ENCODE assay signal across 8 cellular contexts in the genomic region with DNA sequence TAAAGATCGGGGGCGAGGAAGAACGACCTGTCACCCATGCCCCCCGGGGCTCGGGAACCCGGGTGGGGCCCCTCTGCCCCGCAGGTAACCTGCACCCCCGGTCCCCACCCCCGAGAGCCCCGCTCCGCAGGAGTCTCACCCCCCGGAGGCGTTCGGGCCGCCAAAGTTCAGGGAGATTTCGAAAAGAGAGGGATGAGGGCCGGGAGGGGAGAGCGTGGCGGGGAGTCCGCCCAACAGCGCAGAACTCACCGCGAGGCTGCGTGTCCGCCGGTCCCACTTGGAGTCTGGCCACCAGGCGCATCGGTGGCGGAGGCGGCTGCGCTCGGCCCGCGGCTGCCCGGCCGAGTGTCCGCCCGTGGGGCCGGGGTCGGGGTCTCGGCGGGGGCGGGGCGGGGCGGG. TPM values are rescaled to one million over a fixed set of nuclear protein-coding genes. Genes with fewer than 3 reads are reported as not detected.
A peak's percentile ranks its signal among the peaks of the same experiment; 100 is the strongest.
DNase-seq lines count a peak whose midpoint lies in the region; ATAC-seq and TF ChIP-seq lines count a peak whose summit lies in the region.

A gene (minus strand): TSS at position 347 of the 399 bp plus-strand sequence. CDS start 2,447 bp downstream, outside the sequence.

- peak; percentile 10 for ATAC-seq in HG03066 (IDR thresholded peaks at IDR 0.05; ENCODE audit: low read depth, unreplicated experiment)
- ATAC-seq in RWPE2 (ENCODE audit: low read depth), result peak; percentile 16; the same call in 2 of the 3 replicates
- ATAC-seq in GM21825 (IDR thresholded peaks at IDR 0.05; ENCODE audit: unreplicated experiment), result no peak

- DNase-seq in RWPE2 (ENCODE audit: low spot score) (no peak), colonic mucosa (no peak), lower leg skin (ENCODE audit: low spot score in 2 of 2) (no peak), thyroid gland (peak in 1 of 2 donors; percentile 23)

- intact Hi-C loops in colonic mucosa (cut with DNase I), result loop anchor here (5.0 kb wide), 1 partner anchor 50 kb away; a partner anchor contains a TSS
- intact Hi-C loops in lower leg skin (cut with DNase I; ENCODE audit: low total_unique reads), result no loop called here
- intact Hi-C loops in thyroid gland (cut with DNase I), result loop anchor here (5.0 kb wide), 1 partner anchor 60 kb away; no protein-coding TSS in a partner anchor

- peak within 1 kb of the TSS; percentile 39 for H2AFZ ChIP-seq in ACC112 (ENCODE audit: low read length, unreplicated experiment)

- 1% methylated on average over 8 to 44 of the region's 45 CpGs for WGBS in lower leg skin, 2 donors
- WGBS in thyroid gland, 2 donors, result 0% methylated on average over 10 to 15 of the region's 45 CpGs

- peak within 1 kb of the TSS; percentile 95 for H3K27ac ChIP-seq in ACC112 (ENCODE audit: low read depth, low read length)
- H3K27ac ChIP-seq in RWPE2 (ENCODE audit: poor library complexity, severe bottlenecking), result peak within 1 kb of the TSS; percentile 97
- peak within 1 kb of the TSS; percentile 96 for H3K27ac ChIP-seq in colonic mucosa
- peak within 1 kb of the TSS; percentile 87 to 92 (median 88) for H3K27ac ChIP-seq in thyroid gland

- no peak for TF ChIP-seq POLR2A in lower leg skin (IDR thresholded peaks at IDR 0.05)
- no peak for TF ChIP-seq POLR2A in thyroid gland (IDR thresholded peaks at IDR 0.05)

- peaks cover 39% of the 10 kb centered on the region for H3K4me1 ChIP-seq in ACC112 (ENCODE audit: control insufficient read depth, insufficient read depth, low read length, unreplicated experiment)
- peaks cover 29% of the 10 kb centered on the region for H3K4me1 ChIP-seq in RWPE2 (ENCODE audit: insufficient read depth, poor library complexity, severe bottlenecking)
- no peaks in the 10 kb centered on the region for H3K4me1 ChIP-seq in colonic mucosa
- peaks cover 5 to 6% of the 10 kb centered on the region in 2 donors for H3K4me1 ChIP-seq in thyroid gland

- peaks cover 2% of the 10 kb centered on the region for H3K9me3 ChIP-seq in RWPE2 (ENCODE audit: severe bottlenecking)
- no peaks in the 10 kb centered on the region for H3K9me3 ChIP-seq in colonic mucosa
- no peaks in the 10 kb centered on the region for H3K9me3 ChIP-seq in thyroid gland

- peaks cover 15% of the 10 kb centered on the region; the same call in 1 of the 2 replicates for H3K36me3 ChIP-seq in ACC112 (ENCODE audit: insufficient read depth, low read length)
- H3K36me3 ChIP-seq in RWPE2 (ENCODE audit: low read depth), result peaks cover 34% of the 10 kb centered on the region
- H3K36me3 ChIP-seq in colonic mucosa, result no peaks in the 10 kb centered on the region
- H3K36me3 ChIP-seq in thyroid gland, result no peaks in the 10 kb centered on the region

- H3K4me3 ChIP-seq in ACC112 (ENCODE audit: low read depth, low read length) (peak within 1 kb of the TSS; percentile 93), GM12875 (ENCODE audit: low read depth, low read length) (peak within 1 kb of the TSS; percentile 85), RWPE2 (ENCODE audit: severe bottlenecking) (peak within 1 kb of the TSS; percentile 55), colonic mucosa (peak within 1 kb of the TSS; percentile 71), lower leg skin (ENCODE audit: low read depth, poor library complexity, severe bottlenecking) (peak within 1 kb of the TSS; percentile 77), thyroid gland (replicated peaks in 1 of 3) (peak within 1 kb of the TSS; percentile 44 to 76 (median 59))

- peak within 1 kb of the TSS; percentile 84 to 88 for H3K9ac ChIP-seq in colonic mucosa (ENCODE audit: low read depth in 2 of 2, low read length in 2 of 2)

- TF ChIP-seq CTCF in GM12875 (IDR thresholded peaks at IDR 0.05; ENCODE audit: borderline replicate concordance, insufficient read depth, low read depth, low read length) (no peak), RWPE2 (IDR thresholded peaks at IDR 0.05; ENCODE audit: poor library complexity, severe bottlenecking) (no peak), colonic mucosa (IDR thresholded peaks at IDR 0.05) (no peak), lower leg skin (IDR thresholded peaks at IDR 0.05) (no peak), thyroid gland (IDR thresholded peaks at IDR 0.05) (no peak)

- H3K79me2 ChIP-seq in ACC112 (ENCODE audit: control insufficient read depth, insufficient read depth, low read length, unreplicated experiment), result peaks cover 21% of the 10 kb centered on the region

- H3K27me3 ChIP-seq in ACC112 (ENCODE audit: insufficient read depth, low read length) (no peaks in the 10 kb centered on the region), RWPE2 (ENCODE audit: insufficient read depth, poor library complexity, severe bottlenecking) (no peaks in the 10 kb centered on the region), colonic mucosa (no peaks in the 10 kb centered on the region), thyroid gland (no peaks in the 10 kb centered on the region)

RNA-seq across cellular contexts. Expression of the gene that starts here (rescaled TPM):
- 10 to 100 TPM; 23.8 to 50.3 TPM for total RNA-seq in colonic mucosa
- 10 to 100 TPM; 11.5 to 22.1 (median 17.8) TPM for total RNA-seq in lower leg skin
- total RNA-seq in thyroid gland, result 10 to 100 TPM; 10.8 to 24.1 (median 13.1) TPM
